Comparison of ENCODE assay signal across 9 cellular contexts in the genomic region with DNA sequence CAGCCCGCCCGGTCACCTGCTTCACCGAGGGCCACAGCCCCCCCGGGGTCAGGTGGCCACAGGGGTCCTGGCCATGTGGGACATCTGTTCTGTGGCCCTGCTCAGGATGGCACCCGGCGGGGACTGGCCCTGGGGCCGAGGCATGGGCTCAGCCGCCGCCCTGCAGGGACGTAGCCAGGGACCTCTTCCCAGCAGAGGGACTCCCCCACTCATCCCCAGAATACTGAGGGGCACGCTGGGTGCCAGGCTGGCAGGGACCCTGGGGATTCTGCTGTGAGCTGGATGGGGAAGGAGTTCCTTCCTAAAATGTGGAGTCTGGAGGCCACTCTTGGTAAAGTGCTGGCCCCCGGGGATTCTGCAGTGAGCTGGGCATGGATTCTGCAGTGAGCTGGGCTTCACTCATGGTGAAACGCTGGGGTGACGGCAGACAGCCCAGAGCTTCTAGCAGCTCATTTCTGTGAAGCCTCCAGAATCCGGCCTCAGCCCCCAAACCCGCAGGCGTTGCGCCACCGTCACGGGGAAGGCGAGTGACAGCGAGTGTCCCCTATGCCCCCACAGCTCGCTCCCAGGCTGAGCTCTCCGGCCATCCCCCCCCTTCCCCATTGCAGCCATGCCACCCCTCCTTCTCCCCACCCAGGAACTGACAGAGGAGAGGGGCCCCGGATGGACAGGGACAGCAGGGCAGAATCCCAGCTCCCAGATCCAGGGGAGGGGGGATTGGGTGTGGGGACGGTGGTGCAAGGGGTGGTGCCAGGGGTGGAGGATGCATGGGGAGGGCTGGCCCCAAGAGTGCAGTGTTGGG. TPM values are rescaled to one million over a fixed set of nuclear protein-coding genes. Genes with fewer than 3 reads are reported as not detected.
A peak's percentile ranks its signal among the peaks of the same experiment; 100 is the strongest.
DNase-seq lines count a peak whose midpoint lies in the region; ATAC-seq and TF ChIP-seq lines count a peak whose summit lies in the region.
"Had no signal": no experiment of that assay in that cellular context is flagged by ENCODE, and none has a peak within 500 bp of the region (broad histone marks: within the 10 kb centered on the region; RNA-seq: fewer than 3 reads in every experiment).

No MANE protein-coding gene starts in this region.

- H3K9ac ChIP-seq in Karpas-422 (ENCODE audit: low read length) (peak overlapping the region; percentile 93), neuronal stem cell (ENCODE audit: low read depth, low read length, poor library complexity) (no peak overlapping the region)

- no peaks in the 10 kb centered on the region for H3K79me2 ChIP-seq in DOHH2 (ENCODE audit: control insufficient read depth, low read length)
- H3K79me2 ChIP-seq in Karpas-422 (ENCODE audit: low read length), result peaks cover 75% of the 10 kb centered on the region

- DNase-seq in Karpas-422, result no peak
- no peak for DNase-seq in coronary artery (ENCODE audit: low spot score)
- no peak for DNase-seq in neuronal stem cell (ENCODE audit: low spot score)
- DNase-seq in mesothelial cell of epicardium (ENCODE audit: low spot score in 2 of 2, unreplicated experiment in 2 of 2), result no peak
- DNase-seq in NCI-H1930 (lab: John Stamatoyannopoulos, UW), result no peak
- no peak for DNase-seq in SK-N-DZ (ENCODE audit: low spot score)

- H2AK5ac ChIP-seq in neuronal stem cell (ENCODE audit: low read depth, low read length), result peak overlapping the region; percentile 36

- H2BK5ac ChIP-seq in neuronal stem cell (ENCODE audit: low read length), result no peak overlapping the region

- no peak overlapping the region for H3K4ac ChIP-seq in neuronal stem cell (ENCODE audit: low read length)

- no peaks in the 10 kb centered on the region for H3K36me3 Mint-ChIP-seq in mesothelial cell of epicardium

- no peak overlapping the region for H3K4me3 Mint-ChIP-seq in mesothelial cell of epicardium

- H2BK15ac ChIP-seq in neuronal stem cell (ENCODE audit: low read length), result no peak overlapping the region

- peak overlapping the region; percentile 13 for H3K18ac ChIP-seq in neuronal stem cell (ENCODE audit: low read length)

- H3K36me3 ChIP-seq in DOHH2 (ENCODE audit: control insufficient read depth, low read length) (no peaks in the 10 kb centered on the region), Karpas-422 (ENCODE audit: insufficient read depth, low read length) (peaks cover 5% of the 10 kb centered on the region; the same call in 1 of the 2 replicates), neuronal stem cell (replicated peaks in 1 of 2; ENCODE audit: control insufficient read depth in 2 of 2, insufficient read depth in 2 of 2, low read length in 2 of 2) (no peaks in the 10 kb centered on the region)

- H3K14ac ChIP-seq in neuronal stem cell (ENCODE audit: low read length), result peak overlapping the region; percentile 17

- H4K20me1 ChIP-seq in DOHH2 (ENCODE audit: control insufficient read depth, insufficient read depth, low read depth, low read length) (no peaks in the 10 kb centered on the region), Karpas-422 (ENCODE audit: insufficient read depth, low read depth, low read length) (peaks cover 12% of the 10 kb centered on the region; the same call in 1 of the 2 replicates)

- H3K79me1 ChIP-seq in neuronal stem cell (ENCODE audit: low read depth, low read length), result no peaks in the 10 kb centered on the region

- H3K23ac ChIP-seq in neuronal stem cell (ENCODE audit: low read depth, low read length, poor library complexity), result peak overlapping the region; percentile 35

- peaks cover 30% of the 10 kb centered on the region for H3K4me1 ChIP-seq in DOHH2 (ENCODE audit: control insufficient read depth, low read length)
- peaks cover 78% of the 10 kb centered on the region for H3K4me1 ChIP-seq in Karpas-422 (ENCODE audit: low read length)
- H3K4me1 ChIP-seq in neuronal stem cell (ENCODE audit: control insufficient read depth in 2 of 2, insufficient read depth in 1 of 2, low read depth in 1 of 2, low read length in 2 of 2), result peaks cover 0 to 1% of the 10 kb centered on the region in 2 donors

- H3K27ac ChIP-seq in DOHH2 (ENCODE audit: low read depth, low read length), result no peak overlapping the region
- H3K27ac ChIP-seq in Karpas-422 (ENCODE audit: low read length), result peak overlapping the region; percentile 96
- peak overlapping the region in 1 of 2 donors; percentile 56 for H3K27ac ChIP-seq in coronary artery
- no peak overlapping the region for H3K27ac ChIP-seq in neuronal stem cell (replicated peaks; ENCODE audit: low read length)

- H3K4me3 ChIP-seq in DOHH2 (ENCODE audit: low read length) (peak overlapping the region; percentile 67), Karpas-422 (ENCODE audit: low read length) (peak overlapping the region; percentile 94), coronary artery (peak overlapping the region; percentile 62), neuronal stem cell (ENCODE audit: low read length in 2 of 2) (no peak overlapping the region)

- peaks cover 2% of the 10 kb centered on the region for H3K4me1 Mint-ChIP-seq in mesothelial cell of epicardium

- H2BK12ac ChIP-seq in neuronal stem cell (ENCODE audit: low read length), result no peak overlapping the region

- peak overlapping the region; percentile 68 for H3K4me2 ChIP-seq in DOHH2 (ENCODE audit: low read length)
- peak overlapping the region; percentile 92 for H3K4me2 ChIP-seq in Karpas-422 (ENCODE audit: low read depth, low read length, poor library complexity, severe bottlenecking)
- H3K4me2 ChIP-seq in neuronal stem cell (ENCODE audit: insufficient read depth, low read length, poor library complexity, severe bottlenecking), result peak overlapping the region; percentile 23

- no peak overlapping the region for H4K8ac ChIP-seq in neuronal stem cell (ENCODE audit: low read depth, low read length)

- H3K9me3 Mint-ChIP-seq in mesothelial cell of epicardium, result no peaks in the 10 kb centered on the region

- peaks cover 6% of the 10 kb centered on the region; the same call in 1 of the 2 replicates for H3F3A ChIP-seq in DOHH2 (ENCODE audit: control insufficient read depth, insufficient read depth)

- WGBS in neuronal stem cell (ENCODE audit: extremely low coverage in 2 of 2, insufficient read length in 2 of 2, insufficient replicate concordance in 1 of 2), 2 donors, result no CpG with 5 or more reads among the region's 26 CpGs

- H3K27ac Mint-ChIP-seq in mesothelial cell of epicardium, result no peak overlapping the region

- H3K27me3 ChIP-seq in DOHH2 (ENCODE audit: control insufficient read depth, low read length), result peaks cover 82% of the 10 kb centered on the region
- no peaks in the 10 kb centered on the region for H3K27me3 ChIP-seq in Karpas-422 (ENCODE audit: low read length)
- peaks cover 20 to 73% (median 61%) of the 10 kb centered on the region in 3 experiments for H3K27me3 ChIP-seq in neuronal stem cell (ENCODE audit: control insufficient read depth in 3 of 3, insufficient read depth in 3 of 3, low read depth in 1 of 3, low read length in 3 of 3)

- H3K9me3 ChIP-seq in DOHH2 (ENCODE audit: control insufficient read depth, insufficient read depth, low read length) (no peaks in the 10 kb centered on the region), Karpas-422 (ENCODE audit: low read length) (no peaks in the 10 kb centered on the region), neuronal stem cell (replicated peaks in 1 of 2; ENCODE audit: control insufficient read depth in 2 of 2, insufficient read depth in 1 of 2, low read depth in 1 of 2, low read length in 2 of 2) (peaks cover 3% of the 10 kb centered on the region in 2 donors)

- no peak overlapping the region for H2BK120ac ChIP-seq in neuronal stem cell (ENCODE audit: low read depth, low read length)

- TF ChIP-seq CTCF in DOHH2 (IDR thresholded peaks at IDR 0.05; ENCODE audit: low read depth, low read length, poor library complexity, severe bottlenecking) (no peak), coronary artery (IDR thresholded peaks at IDR 0.05) (no peak), mesothelial cell of epicardium (IDR thresholded peaks at IDR 0.05; ENCODE audit: unreplicated experiment) (no peak)

- H3K9me2 ChIP-seq in DOHH2 (replicated peaks; ENCODE audit: control insufficient read depth, low read length), result no peaks in the 10 kb centered on the region
- H3K9me2 ChIP-seq in Karpas-422 (replicated peaks; ENCODE audit: insufficient read depth, low read length), result no peaks in the 10 kb centered on the region

- H4K91ac ChIP-seq in neuronal stem cell (ENCODE audit: low read depth, low read length, poor library complexity), result no peak overlapping the region

- ATAC-seq in HG02588 (IDR thresholded peaks at IDR 0.05; ENCODE audit: unreplicated experiment), result no peak
- ATAC-seq: left lobe of liver had no signal

- H2AFZ ChIP-seq in Karpas-422 (ENCODE audit: low read length), result no peak overlapping the region
- H2AFZ ChIP-seq in neuronal stem cell (ENCODE audit: low read length), result peak overlapping the region; percentile 29

- H3K27me3 Mint-ChIP-seq in mesothelial cell of epicardium (ENCODE audit: low read depth), result peaks cover 56% of the 10 kb centered on the region

RNA-seq across cellular contexts. Expression of gene ITGB2, which starts 1.4 kb away (rescaled TPM):
- 252 and 484 TPM in 2 replicates for total RNA-seq in Karpas-422 (2014; rRNA removed; shearing (Covaris generic); ENCODE audit: low replicate concordance)
- 0.06 TPM for polyA plus RNA-seq in neuronal stem cell (2013, experiment 1 of 2)
- polyA plus RNA-seq in neuronal stem cell (2013, experiment 2 of 2), result 0.12 TPM
- 0.61 to 1.4 TPM (median 0.74 TPM) in 3 replicates for total RNA-seq in mesothelial cell of epicardium
- 0.07 TPM in 1 of 2 replicates, not detected in the other for polyA plus RNA-seq in SK-N-DZ (2014; cell fraction: cytosol; rRNA removed)
- polyA plus RNA-seq in SK-N-DZ (2014; cell fraction: nucleus; rRNA removed), result 0.13 TPM in 1 of 2 replicates, not detected in the other

RNA-seq across cellular contexts. Expression of gene SLX9, which starts 20.5 kb away (rescaled TPM):
- 12.2 and 48.7 TPM in 2 replicates for total RNA-seq in Karpas-422 (2014; rRNA removed; shearing (Covaris generic); ENCODE audit: low replicate concordance)
- polyA plus RNA-seq in neuronal stem cell (2013, experiment 1 of 2), result 17.0 TPM
- 16.6 TPM for polyA plus RNA-seq in neuronal stem cell (2013, experiment 2 of 2)
- 30.6 to 32.3 TPM (median 31.8 TPM) in 3 replicates for total RNA-seq in mesothelial cell of epicardium
- polyA plus RNA-seq in SK-N-DZ (2014; cell fraction: cytosol; rRNA removed), result 17.1 and 23.9 TPM in 2 replicates
- polyA plus RNA-seq in SK-N-DZ (2014; cell fraction: nucleus; rRNA removed), result 12.7 and 14.2 TPM in 2 replicates

RNA-seq across cellular contexts. Expression of gene PTTG1IP, which starts 45.8 kb away (rescaled TPM):
- total RNA-seq in Karpas-422 (2014; rRNA removed; shearing (Covaris generic); ENCODE audit: low replicate concordance), result 37.8 and 44.7 TPM in 2 replicates
- polyA plus RNA-seq in neuronal stem cell (2013, experiment 1 of 2), result 134 TPM
- polyA plus RNA-seq in neuronal stem cell (2013, experiment 2 of 2), result 131 TPM
- 200 to 205 TPM (median 204 TPM) in 3 replicates for total RNA-seq in mesothelial cell of epicardium
- polyA plus RNA-seq in SK-N-DZ (2014; cell fraction: cytosol; rRNA removed), result 183 and 199 TPM in 2 replicates
- polyA plus RNA-seq in SK-N-DZ (2014; cell fraction: nucleus; rRNA removed), result 130 and 133 TPM in 2 replicates

Comparison
In these comparisons a context has a peak if more than half of its experiments do, and no peak if none do; other contexts are left out.
1. H3K4me2 ChIP-seq: peak in every context shown above with its lines; median percentile 92 in Karpas-422; 68 in DOHH2; 23 in neuronal stem cell.
2. H3K4me3 ChIP-seq: peak in DOHH2 (single experiment), Karpas-422 (single experiment) and coronary artery (single experiment); none in neuronal stem cell (0 of 2).
3. RNA of gene ITGB2, which starts 1.4 kb away (total RNA-seq): 252 to 484 TPM in Karpas-422; 0.61 to 1.4 TPM in mesothelial cell of epicardium; every median in the first group is over 100 times any median in the second.